Comparison of ENCODE assay signal across 5 cellular contexts in the genomic region with DNA sequence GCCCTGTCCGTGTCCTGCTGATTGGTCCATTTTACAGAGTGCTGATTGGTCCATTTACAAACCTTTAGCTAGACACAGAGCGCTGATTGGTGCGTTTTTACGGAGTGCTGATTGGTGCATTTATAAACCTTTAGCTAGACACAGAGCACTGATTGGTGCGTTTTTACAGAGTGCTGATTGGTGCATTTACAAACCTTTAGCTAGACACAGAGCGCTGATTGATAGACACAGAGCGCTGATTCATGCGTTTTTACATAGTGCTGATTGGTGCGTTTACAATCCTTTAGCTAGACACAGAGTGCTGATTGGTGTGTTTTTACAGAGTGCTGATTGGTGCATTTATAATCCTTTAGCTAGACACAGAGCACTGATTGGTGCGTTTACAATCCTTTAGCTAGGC.
TF ChIP-seq lines count a peak whose summit lies in the region.
"Not testable (repeated sequence)": the region's sequence is repeated elsewhere in the genome, so short reads cannot be mapped to it uniquely, and the experiment has no call there.

No MANE protein-coding gene starts in this region.

TF ChIP-seq in A549, 52 proteins besides CTCF, POLR2A, EP300 and RAD21:
- TF ChIP-seq MAFK (IDR thresholded peaks at IDR 0.05; ENCODE audit: partially characterized antibody) = peak; percentile 83
TF ChIP-seq in A549: peak in this region for 1; not testable (repeated sequence) for 51.

TF ChIP-seq in HEK293, 187 proteins besides CTCF, POLR2A, EP300 and RAD21:
- TF ChIP-seq SETDB1 (IDR thresholded peaks at IDR 0.05; ENCODE audit: insufficient read length, low read length) = peak; percentile 40

TF ChIP-seq in WTC11, 78 proteins besides CTCF, POLR2A, EP300 and RAD21:
- TF ChIP-seq NFYB (CRISPR knock-in tag; conservative IDR thresholded peaks at IDR 0.05; ENCODE audit: low read depth) = peak; percentile 44
TF ChIP-seq in WTC11: peak in this region for 1; not testable (repeated sequence) for 77.

TF ChIP-seq in K562, 482 proteins besides CTCF, POLR2A, EP300 and RAD21:
- TF ChIP-seq ARNT (IDR thresholded peaks at IDR 0.05) = 0 out of 4 replicates have a peak, but pooled peaks of 1 of the 2 experiments have one; percentile 29
- TF ChIP-seq MAFG (tag; conservative IDR thresholded peaks at IDR 0.05) = peak; percentile 82
- TF ChIP-seq CBX1 (IDR thresholded peaks at IDR 0.05; ENCODE audit: low read depth) = 0 out of 2 replicates have a peak, but pooled peaks have one; percentile 18
- TF ChIP-seq, protein P1, sequence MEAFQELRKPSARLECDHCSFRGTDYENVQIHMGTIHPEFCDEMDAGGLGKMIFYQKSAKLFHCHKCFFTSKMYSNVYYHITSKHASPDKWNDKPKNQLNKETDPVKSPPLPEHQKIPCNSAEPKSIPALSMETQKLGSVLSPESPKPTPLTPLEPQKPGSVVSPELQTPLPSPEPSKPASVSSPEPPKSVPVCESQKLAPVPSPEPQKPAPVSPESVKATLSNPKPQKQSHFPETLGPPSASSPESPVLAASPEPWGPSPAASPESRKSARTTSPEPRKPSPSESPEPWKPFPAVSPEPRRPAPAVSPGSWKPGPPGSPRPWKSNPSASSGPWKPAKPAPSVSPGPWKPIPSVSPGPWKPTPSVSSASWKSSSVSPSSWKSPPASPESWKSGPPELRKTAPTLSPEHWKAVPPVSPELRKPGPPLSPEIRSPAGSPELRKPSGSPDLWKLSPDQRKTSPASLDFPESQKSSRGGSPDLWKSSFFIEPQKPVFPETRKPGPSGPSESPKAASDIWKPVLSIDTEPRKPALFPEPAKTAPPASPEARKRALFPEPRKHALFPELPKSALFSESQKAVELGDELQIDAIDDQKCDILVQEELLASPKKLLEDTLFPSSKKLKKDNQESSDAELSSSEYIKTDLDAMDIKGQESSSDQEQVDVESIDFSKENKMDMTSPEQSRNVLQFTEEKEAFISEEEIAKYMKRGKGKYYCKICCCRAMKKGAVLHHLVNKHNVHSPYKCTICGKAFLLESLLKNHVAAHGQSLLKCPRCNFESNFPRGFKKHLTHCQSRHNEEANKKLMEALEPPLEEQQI (IDR thresholded peaks at IDR 0.05) = peak; percentile 94
- peak; percentile 87 for TF ChIP-seq NFYB (IDR thresholded peaks at IDR 0.05; ENCODE audit: extremely low read depth, insufficient read length)
- TF ChIP-seq, protein P2, sequence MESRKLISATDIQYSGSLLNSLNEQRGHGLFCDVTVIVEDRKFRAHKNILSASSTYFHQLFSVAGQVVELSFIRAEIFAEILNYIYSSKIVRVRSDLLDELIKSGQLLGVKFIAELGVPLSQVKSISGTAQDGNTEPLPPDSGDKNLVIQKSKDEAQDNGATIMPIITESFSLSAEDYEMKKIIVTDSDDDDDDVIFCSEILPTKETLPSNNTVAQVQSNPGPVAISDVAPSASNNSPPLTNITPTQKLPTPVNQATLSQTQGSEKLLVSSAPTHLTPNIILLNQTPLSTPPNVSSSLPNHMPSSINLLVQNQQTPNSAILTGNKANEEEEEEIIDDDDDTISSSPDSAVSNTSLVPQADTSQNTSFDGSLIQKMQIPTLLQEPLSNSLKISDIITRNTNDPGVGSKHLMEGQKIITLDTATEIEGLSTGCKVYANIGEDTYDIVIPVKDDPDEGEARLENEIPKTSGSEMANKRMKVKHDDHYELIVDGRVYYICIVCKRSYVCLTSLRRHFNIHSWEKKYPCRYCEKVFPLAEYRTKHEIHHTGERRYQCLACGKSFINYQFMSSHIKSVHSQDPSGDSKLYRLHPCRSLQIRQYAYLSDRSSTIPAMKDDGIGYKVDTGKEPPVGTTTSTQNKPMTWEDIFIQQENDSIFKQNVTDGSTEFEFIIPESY (CRISPR knock-in tag; IDR thresholded peaks at IDR 0.05) = peak; percentile 78; the same call in 1 of the 2 replicates
- peak; percentile 50; the same call in 1 of the 2 replicates for TF ChIP-seq FOXM1 (IDR thresholded peaks at IDR 0.05; ENCODE audit: low read depth)
- TF ChIP-seq FOXM1 (CRISPR knock-in tag; IDR thresholded peaks at IDR 0.05; ENCODE audit: low read depth); CEBPG (tag; conservative IDR thresholded peaks at IDR 0.05 in 1 of 2, IDR thresholded peaks at IDR 0.05 in 1 of 2): not testable (repeated sequence)
- TF ChIP-seq C11orf30 (IDR thresholded peaks at IDR 0.05; ENCODE audit: low read depth) = peak; percentile 82
- TF ChIP-seq, protein P3, sequence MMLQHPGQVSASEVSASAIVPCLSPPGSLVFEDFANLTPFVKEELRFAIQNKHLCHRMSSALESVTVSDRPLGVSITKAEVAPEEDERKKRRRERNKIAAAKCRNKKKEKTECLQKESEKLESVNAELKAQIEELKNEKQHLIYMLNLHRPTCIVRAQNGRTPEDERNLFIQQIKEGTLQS (IDR thresholded peaks at IDR 0.05) = peak; percentile 31; the same call in 1 of the 2 replicates
- TF ChIP-seq, protein P3 (CRISPR knock-in tag; conservative IDR thresholded peaks at IDR 0.05) = not testable (repeated sequence)
- TF ChIP-seq RBM25 (IDR thresholded peaks at IDR 0.05; ENCODE audit: low read depth, low read length, severe bottlenecking) = peak; percentile 30
- peak; percentile 95 for TF ChIP-seq ZNF316 (IDR thresholded peaks at IDR 0.05)
- peak; percentile 95 for TF ChIP-seq CC2D1A (IDR thresholded peaks at IDR 0.05)
- TF ChIP-seq KDM1A (IDR thresholded peaks at IDR 0.05) = peak in 1 of 2 experiments; percentile 53; a peak in 1 of 4 replicates
- TF ChIP-seq MAFK (IDR thresholded peaks at IDR 0.05; ENCODE audit: low read length) = peak; percentile 28; the same call in 1 of the 2 replicates
- TF ChIP-seq HDAC2 (IDR thresholded peaks at IDR 0.05) = peak; percentile 42; the same call in 1 of the 2 replicates
- peak; percentile 45 for TF ChIP-seq MBD2 (IDR thresholded peaks at IDR 0.05; ENCODE audit: borderline replicate concordance, low read depth)
- TF ChIP-seq CEBPG (CRISPR knock-in tag; IDR thresholded peaks at IDR 0.05) = 0 out of 2 replicates have a peak, but pooled peaks have one; percentile 9
- peak; percentile 84 for TF ChIP-seq ASH1L (IDR thresholded peaks at IDR 0.05; ENCODE audit: borderline replicate concordance, low read depth, partially characterized antibody)

TF ChIP-seq in HepG2, 621 proteins besides CTCF, POLR2A, EP300 and RAD21:
- TF ChIP-seq MAFK (conservative IDR thresholded peaks at IDR 0.05 in 1 of 2, IDR thresholded peaks at IDR 0.05 in 1 of 2; ENCODE audit: low read length in 2 of 2) (peak; percentile 58 to 69; a peak in 3 of 4 replicates), NFYB (CRISPR knock-in tag; IDR thresholded peaks at IDR 0.05) (peak; percentile 57), NFYC (CRISPR knock-in tag; IDR thresholded peaks at IDR 0.05) (peak; percentile 54; the same call in 1 of the 2 replicates), ZMYM2 (CRISPR knock-in tag; IDR thresholded peaks at IDR 0.05) (0 out of 2 replicates have a peak, but pooled peaks have one; percentile 18), MAFF (IDR thresholded peaks at IDR 0.05; ENCODE audit: low read depth, low read length) (peak; percentile 62)
